ENCODE assay signal across 9 cellular contexts in genomic region chr12:100138048-100138907, GRCh38. TPM values are rescaled to one million over a fixed set of nuclear protein-coding genes. Genes with fewer than 3 reads are reported as not detected.
A peak's percentile ranks its signal among the peaks of the same experiment; 100 is the strongest.
DNase-seq lines count a peak whose midpoint lies in the region; ATAC-seq and TF ChIP-seq lines count a peak whose summit lies in the region.
"Had no signal": no experiment of that assay in that cellular context is flagged by ENCODE, and none has a peak within 500 bp of the region (broad histone marks: within the 10 kb centered on the region; RNA-seq: fewer than 3 reads in every experiment).

No MANE protein-coding gene starts in this region.

- H4K20me1 ChIP-seq in BLaER1, result peaks cover 25% of the 10 kb centered on the region

- peak; percentile 29 for ATAC-seq in GM18909 (IDR thresholded peaks at IDR 0.05; ENCODE audit: poor library complexity, unreplicated experiment)
- ATAC-seq in GM21423 (IDR thresholded peaks at IDR 0.05; ENCODE audit: unreplicated experiment), result no peak

- TF ChIP-seq CTCF in epithelial cell of proximal tubule (conservative IDR thresholded peaks at IDR 0.05; ENCODE audit: low read depth, low read length), result peak; percentile 53

- H3K9ac ChIP-seq in BLaER1, result peak overlapping the region; percentile 2; the same call in 1 of the 2 replicates

- DNase-seq in NOMO-1 treated with dmso at 0.1 percent for 144 hours (lab: John Stamatoyannopoulos, UW; ENCODE audit: unreplicated experiment) (peak; percentile 55), epithelial cell of proximal tubule (ENCODE audit: low read depth) (no peak), superior temporal gyrus (ENCODE audit: extremely low spot score) (peak; percentile 66), NCI-H748 (lab: John Stamatoyannopoulos, UW; ENCODE audit: unreplicated experiment) (no peak), NCI-H128 (lab: John Stamatoyannopoulos, UW; ENCODE audit: unreplicated experiment) (no peak)

- no peaks in the 10 kb centered on the region for H3K36me3 ChIP-seq in BLaER1

- no peaks in the 10 kb centered on the region for H3K27me3 ChIP-seq in BLaER1

- H3K4me3 ChIP-seq in BLaER1, result no peak overlapping the region
- no peak overlapping the region for H3K4me3 ChIP-seq in epithelial cell of proximal tubule (ENCODE audit: low read depth, low read length)

- no peak overlapping the region for H3K27ac ChIP-seq in BLaER1
- H3K27ac ChIP-seq: epithelial cell of prostate had no signal

- no peaks in the 10 kb centered on the region for H3K9me3 ChIP-seq in BLaER1

- H3K4me2 ChIP-seq in BLaER1, result peak overlapping the region; percentile 43

- peaks cover 34% of the 10 kb centered on the region for H3K4me1 ChIP-seq in BLaER1

RNA-seq across cellular contexts. Expression of gene BLTP3B, which starts 4.4 kb away (rescaled TPM):
- total RNA-seq in epithelial cell of proximal tubule, result 10.0 and 14.5 TPM in 2 replicates

Comparison
In these comparisons a context has a peak if more than half of its experiments do, and no peak if none do; other contexts are left out.
1. DNase-seq: peak in NOMO-1 treated with dmso at 0.1 percent for 144 hours (single experiment) and superior temporal gyrus (single experiment); none in epithelial cell of proximal tubule (single experiment), NCI-H748 (single experiment) and NCI-H128 (single experiment).